ENCODE assay signal across 7 cellular contexts in the genomic region with DNA sequence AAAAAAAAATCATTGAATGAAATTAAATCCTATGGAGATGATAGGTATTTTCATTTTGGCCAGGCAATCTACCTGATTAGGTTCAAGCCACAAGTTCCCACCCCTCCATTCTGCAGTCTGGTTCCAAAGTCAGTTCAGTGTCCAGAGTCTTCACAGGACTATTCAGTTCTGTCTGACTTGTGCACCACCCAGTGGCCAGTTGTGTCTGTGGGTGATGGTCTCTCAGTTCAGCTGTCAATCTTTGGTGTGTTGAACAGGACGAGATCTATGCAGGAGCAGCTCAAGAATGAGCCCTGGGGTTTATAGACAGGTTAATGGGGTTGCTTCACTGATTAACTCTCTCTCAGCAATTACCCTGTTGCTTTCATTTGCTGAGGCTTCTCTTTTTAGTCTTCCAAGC. TPM values are rescaled to one million over a fixed set of nuclear protein-coding genes. Genes with fewer than 3 reads are reported as not detected.
DNase-seq lines count a peak whose midpoint lies in the region; ATAC-seq, FAIRE-seq and TF ChIP-seq lines count a peak whose summit lies in the region.
"Not testable (repeated sequence)": the region's sequence is repeated elsewhere in the genome, so short reads cannot be mapped to it uniquely, and the experiment has no call there.

No MANE protein-coding gene starts in this region.

- POLR2A ChIA-PET in IMR-90 (lab: Charles Lee; ENCODE audit: unreplicated experiment); GM12878 (lab: Charles Lee): not testable (repeated sequence)

- H3K79me2 ChIP-seq in GM23338 (replicated peaks; ENCODE audit: insufficient read depth); GM12878 (ENCODE audit: control insufficient read depth, insufficient read depth, low read length): not testable (repeated sequence)

- in situ Hi-C loops in IMR-90 (cut with MboI; ENCODE audit: low sequenced_read_pairs); GM12878 (cut with MboI): not testable (repeated sequence)

- H3K4me3 ChIP-seq in GM23338; IMR-90 (ENCODE audit: insufficient read depth, low read depth, low read length); GM12878; left lung: not testable (repeated sequence)

- no CpG with 5 or more reads among the region's 1 CpG for WGBS in IMR-90 (ENCODE audit: extremely low coverage in 2 of 2, insufficient read length in 1 of 2), 2 experiments
- WGBS in GM12878 (ENCODE audit: insufficient coverage, insufficient replicate concordance, low lambda C conversion rate, missing lambda C conversion rate) = no CpG with 5 or more reads among the region's 1 CpG

- H3K9me2 ChIP-seq in GM23338 (ENCODE audit: insufficient read depth) = not testable (repeated sequence)

- not testable (repeated sequence) for H2BK5ac ChIP-seq in IMR-90 (ENCODE audit: low read depth, low read length, poor library complexity, severe bottlenecking)

- H3K27ac Mint-ChIP-seq in GM23338 = not testable (repeated sequence)

- H3K9ac ChIP-seq in IMR-90 (ENCODE audit: low read depth, low read length); GM12878 (ENCODE audit: control insufficient read depth, insufficient read depth, low read length): not testable (repeated sequence)

- H2BK15ac ChIP-seq in IMR-90 (ENCODE audit: low read depth, low read length) = not testable (repeated sequence)

- not testable (repeated sequence) for H3K27ac ChIP-seq in GM23338 (ENCODE audit: low read depth); IMR-90 (ENCODE audit: insufficient read depth, low read length); GM12878 (ENCODE audit: control insufficient read depth, insufficient read depth); left lung

- H2AFZ ChIP-seq in GM23338; IMR-90 (replicated peaks; ENCODE audit: low read length, poor library complexity); GM12878 (ENCODE audit: control insufficient read depth, low read depth, low read length): not testable (repeated sequence)

- not testable (repeated sequence) for FAIRE-seq in GM12878 (lab: Jason Lieb, UNC)

- H3F3A ChIP-seq in GM23338 (replicated peaks; ENCODE audit: low read depth) = not testable (repeated sequence)

- H2BK20ac ChIP-seq in IMR-90 (ENCODE audit: low read depth, low read length) = not testable (repeated sequence)

- not testable (repeated sequence) for H2AK9ac ChIP-seq in IMR-90 (replicated peaks; ENCODE audit: low read depth, low read length, poor library complexity)

- H4K8ac ChIP-seq in IMR-90 (ENCODE audit: low read depth in 2 of 2, low read length in 2 of 2) = not testable (repeated sequence)

- not testable (repeated sequence) for H4K91ac ChIP-seq in IMR-90 (ENCODE audit: insufficient read depth, low read depth, low read length)

- not testable (repeated sequence) for H3K9me3 Mint-ChIP-seq in GM23338

- not testable (repeated sequence) for H3K9me3 ChIP-seq in IMR-90 (ENCODE audit: control insufficient read depth, insufficient read depth, low read length); GM12878 (replicated peaks; ENCODE audit: control insufficient read depth, insufficient read depth, low read length); left lung

- not testable (repeated sequence) for H3K4me3 Mint-ChIP-seq in GM23338

- TF ChIP-seq CTCF in GM23338 (conservative IDR thresholded peaks at IDR 0.05; ENCODE audit: low read depth in 2 of 2); IMR-90 (conservative IDR thresholded peaks at IDR 0.05; ENCODE audit: low read depth, low read length); GM12878 (IDR thresholded peaks at IDR 0.05 in 2 of 3, conservative IDR thresholded peaks at IDR 0.05 in 1 of 3; ENCODE audit: control insufficient read depth in 2 of 3, extremely low read depth in 1 of 3, insufficient read depth in 1 of 3, low read depth in 3 of 3, low read length in 3 of 3); left lung (IDR thresholded peaks at IDR 0.05): not testable (repeated sequence)

- H3K36me3 Mint-ChIP-seq in GM23338 (ENCODE audit: low read depth) = not testable (repeated sequence)

- H3K14ac ChIP-seq in IMR-90 (replicated peaks; ENCODE audit: low read depth, low read length) = not testable (repeated sequence)

- H3K4me1 Mint-ChIP-seq in GM23338 = not testable (repeated sequence)

- CTCF ChIA-PET in IMR-90 (lab: Yijun Ruan, JAX); GM12878 (lab: Yijun Ruan, JAX): not testable (repeated sequence)

- not testable (repeated sequence) for H3K27me3 Mint-ChIP-seq in GM23338 (ENCODE audit: insufficient read depth, low read depth, poor library complexity)

- not testable (repeated sequence) for H2BK120ac ChIP-seq in IMR-90 (ENCODE audit: low read depth, low read length)

- RAD21 ChIA-PET in GM12878 (lab: Charles Lee; ENCODE audit: unreplicated experiment) = not testable (repeated sequence)

- not testable (repeated sequence) for H2AK5ac ChIP-seq in IMR-90 (ENCODE audit: low read depth, low read length)

- H3K18ac ChIP-seq in IMR-90 (ENCODE audit: low read depth, low read length) = not testable (repeated sequence)

- SMC1A ChIA-PET in GM12878 (lab: Charles Lee; ENCODE audit: uncharacterized antibody, unreplicated experiment) = not testable (repeated sequence)

- dilution Hi-C loops in IMR-90 (cut with HindIII; ENCODE audit: low sequenced_read_pairs, unreplicated experiment) = not testable (repeated sequence)

- not testable (repeated sequence) for H3K36me3 ChIP-seq in GM23338 (ENCODE audit: insufficient read depth); IMR-90 (ENCODE audit: control insufficient read depth, insufficient read depth, low read length); GM12878 (ENCODE audit: control insufficient read depth in 2 of 2, insufficient read depth in 2 of 2, low read length in 1 of 2); left lung

- not testable (repeated sequence) for H4K20me1 ChIP-seq in GM23338 (replicated peaks; ENCODE audit: insufficient read depth); IMR-90 (ENCODE audit: insufficient read depth, low read length); GM12878 (ENCODE audit: control insufficient read depth, insufficient read depth)

- not testable (repeated sequence) for H3K56ac ChIP-seq in IMR-90 (ENCODE audit: extremely low read depth, insufficient read depth, low read length)

- H3K9me1 ChIP-seq in IMR-90 (ENCODE audit: insufficient read depth, low read length) = not testable (repeated sequence)

- H3K4ac ChIP-seq in IMR-90 (ENCODE audit: low read depth, low read length) = not testable (repeated sequence)

- not testable (repeated sequence) for H4K5ac ChIP-seq in IMR-90 (ENCODE audit: low read depth, low read length)

- not testable (repeated sequence) for H3K4me1 ChIP-seq in GM23338 (ENCODE audit: insufficient read depth); IMR-90 (ENCODE audit: control insufficient read depth, insufficient read depth, low read length); GM12878 (ENCODE audit: control insufficient read depth, insufficient read depth, low read length); left lung

- ATAC-seq in GM18861 (IDR thresholded peaks at IDR 0.05; ENCODE audit: unreplicated experiment) = peak; percentile 70
- peak; percentile 57 for ATAC-seq in GM19463 (IDR thresholded peaks at IDR 0.05; ENCODE audit: unreplicated experiment)
- peak; percentile 17; the same call in 2 of the 3 replicates for ATAC-seq in GM23338
- peak; percentile 58 for ATAC-seq in HG03103 (IDR thresholded peaks at IDR 0.05; ENCODE audit: low read depth, unreplicated experiment)
- peak; percentile 42 for ATAC-seq in IMR-90 (ENCODE audit: low read depth)
- peak; percentile 81 for ATAC-seq in GM12878
- ATAC-seq in left lung = peak; percentile 43

- TF ChIP-seq POLR2A in IMR-90 (IDR thresholded peaks at IDR 0.05; ENCODE audit: low read depth, low read length); GM12878 (IDR thresholded peaks at IDR 0.05; ENCODE audit: low read depth, low read length): not testable (repeated sequence)

- not testable (repeated sequence) for BruUV-seq in IMR-90 (replicated peaks; lab: Mats Ljungman, UMichigan); GM12878 (replicated peaks; lab: Mats Ljungman, UMichigan)

- H3K79me1 ChIP-seq in IMR-90 (ENCODE audit: low read depth in 1 of 2, low read length in 2 of 2) = not testable (repeated sequence)

- H3K27me3 ChIP-seq in GM23338 (ENCODE audit: insufficient read depth); IMR-90 (ENCODE audit: control insufficient read depth, insufficient read depth, low read length); GM12878 (replicated peaks in 1 of 2; ENCODE audit: control insufficient read depth in 2 of 2, insufficient read depth in 2 of 2, low read length in 1 of 2); left lung: not testable (repeated sequence)

- intact Hi-C loops in IMR-90 (cut with micrococcal nuclease); GM12878 (cut with micrococcal nuclease; ENCODE audit: unreplicated experiment); left lung (cut with DNase I): not testable (repeated sequence)

- not testable (repeated sequence) for TF ChIP-seq EP300 in GM12878 (IDR thresholded peaks at IDR 0.05; ENCODE audit: borderline replicate concordance in 1 of 2, control insufficient read depth in 1 of 2, low read depth in 2 of 2, low read length in 2 of 2)

- TF ChIP-seq RAD21 in IMR-90 (IDR thresholded peaks at IDR 0.05; ENCODE audit: low read length); GM12878 (IDR thresholded peaks at IDR 0.05; ENCODE audit: insufficient read depth, low read depth, low read length): not testable (repeated sequence)

- H3K4me2 ChIP-seq in GM23338; IMR-90 (ENCODE audit: low read depth, low read length); GM12878 (ENCODE audit: control insufficient read depth, insufficient read depth): not testable (repeated sequence)

- not testable (repeated sequence) for DNase-seq in GM23338 (ENCODE audit: low spot score); IMR-90; GM12878 (ENCODE audit: low read depth, low spot score); left lung

- H3K23ac ChIP-seq in IMR-90 (ENCODE audit: low read depth, low read length) = not testable (repeated sequence)

RNA-seq across cellular contexts. Expression of gene RGPD6, which starts 1.4 kb away (rescaled TPM):
- 7.9 and 21.8 TPM in 2 replicates for total RNA-seq in GM23338 (2014; rRNA removed; shearing (Covaris generic))
- polyA plus RNA-seq in GM23338 (2016; fragmentation: Nextera tagmentation; extraction: Ambion mirVana) (4.9 and 7.6 TPM in 2 replicates), IMR-90 (2012; rRNA removed) (5.2 and 6.7 TPM in 2 replicates), GM12878 (2011; rRNA removed) (4.1 and 6.3 TPM in 2 replicates), GM12878 (2014; fragmentation: Illumina TruSeq; extraction: Trizol) (9.2 and 11.1 TPM in 2 replicates), GM12878 (2014; fragmentation: Nextera tagmentation; extraction: Ambion mirVana) (1 to 10 TPM; 2.7 to 3.1 TPM), GM12878 (2014; rRNA removed) (4.7 and 7.8 TPM in 2 replicates), GM12878 (2016; fragmentation: Nextera tagmentation; extraction: Ambion mirVana) (1 to 10 TPM; 7.8 to 9.7 TPM)
- total RNA-seq in IMR-90 (2012; rRNA removed) (10.6 and 23.3 TPM in 2 replicates), GM12878 (2014; rRNA removed) (9.7 and 12.5 TPM in 2 replicates), GM12878 (2014; rRNA removed; fragmentation: Illumina TruSeq; extraction: Trizol) (13.7 and 15.9 TPM in 2 replicates), GM12878 (2021) (3.1 and 12.5 TPM in 2 replicates), left lung (10 to 100 TPM; 28.2 to 29.7 TPM)
- 1.2 TPM in 1 of 2 replicates, not detected in the other for polyA plus RNA-seq in IMR-90 (2012; cell fraction: cytosol; rRNA removed)
- 5.6 and 9.1 TPM in 2 replicates for polyA plus RNA-seq in IMR-90 (2012; cell fraction: nucleus; rRNA removed; ENCODE audit: low replicate concordance)
- 144 and 212 TPM in 2 replicates for total RNA-seq in GM12878 (2013; cell fraction: nucleolus; rRNA removed)
- polyA plus RNA-seq in GM12878 (2011; ENCODE audit: low read depth) = 3.8 TPM
- 0.52 and 0.82 TPM in 2 replicates for polyA plus RNA-seq in GM12878 (2011; cell fraction: cytosol; rRNA removed)
- 2.0 and 5.1 TPM in 2 replicates for polyA plus RNA-seq in GM12878 (2011; cell fraction: nucleus; rRNA removed)
- 3.7 and 5.4 TPM in 2 replicates for polyA plus RNA-seq in GM12878 (2012)
- 4.3 and 7.8 TPM in 2 replicates for polyA minus RNA-seq in GM12878 (2011; rRNA and poly(A)+ RNA removed)
- polyA minus RNA-seq in GM12878 (2011; cell fraction: cytosol; rRNA and poly(A)+ RNA removed) = 3.3 TPM in 2 replicates
- 5.4 and 11.4 TPM in 2 replicates for polyA minus RNA-seq in GM12878 (2011; cell fraction: nucleus; rRNA and poly(A)+ RNA removed)

Comparison
In these comparisons a context has a peak if more than half of its experiments do, and no peak if none do; other contexts are left out.
1. ATAC-seq: peak in every context shown above with its lines; median percentile 81 in GM12878; 70 in GM18861; 58 in HG03103; 57 in GM19463; 43 in left lung; 42 in IMR-90; 17 in GM23338.